28 cellular contexts compared by ENCODE assay signal in genomic region chr5:38273626-38274025, GRCh38.
"Had no signal": no experiment of that assay in that cellular context is flagged by ENCODE, and none has a peak within 500 bp of the region (broad histone marks: within the 10 kb centered on the region; RNA-seq: fewer than 3 reads in every experiment).

No MANE protein-coding gene starts in this region.

- FAIRE-seq: colon, endometrium, endothelial cell of umbilical vein, frontal cortex had no signal

- H3K27ac ChIP-seq: colonic mucosa, coronary artery, dorsolateral prefrontal cortex, epithelial cell of prostate, esophagus muscularis mucosa, esophagus squamous epithelium, foreskin keratinocyte, gastrocnemius medialis, gastroesophageal sphincter, heart left ventricle, heart right ventricle had no signal

- H3K36me3 ChIP-seq: colonic mucosa, esophagus muscularis mucosa, esophagus squamous epithelium, gastrocnemius medialis, gastroesophageal sphincter, heart left ventricle, heart right ventricle had no signal

- H3K9me3 ChIP-seq: colonic mucosa, gastrocnemius medialis had no signal

- H3K4me1 ChIP-seq: colonic mucosa, esophagus muscularis mucosa, esophagus squamous epithelium, foreskin keratinocyte, gastrocnemius medialis, gastroesophageal sphincter, heart left ventricle, heart right ventricle had no signal

- H3K27me3 ChIP-seq: colonic mucosa, esophagus squamous epithelium, gastrocnemius medialis had no signal

- ATAC-seq: effector memory CD8-positive, alpha-beta T cell; esophagus mucosa; foreskin keratinocyte; gastrocnemius medialis; gastroesophageal sphincter; heart left ventricle; heart right ventricle had no signal

- DNase-seq: colonic mucosa; cortex of kidney; dermis blood vessel endothelial cell; dorsolateral prefrontal cortex; effector CD4-positive, alpha-beta T cell; effector CD8-positive, alpha-beta T cell; effector memory CD4-positive, alpha-beta T cell; effector memory CD8-positive, alpha-beta T cell; endodermal cell; erythroblast; esophagus squamous epithelium; foreskin fibroblast; foreskin keratinocyte; foreskin melanocyte; gastrocnemius medialis; glutamatergic neuron; head of caudate nucleus; heart left ventricle; heart right ventricle had no signal

- H3K4me3 ChIP-seq: colonic mucosa, coronary artery, dorsolateral prefrontal cortex, esophagus muscularis mucosa, esophagus squamous epithelium, gastrocnemius medialis, gastroesophageal sphincter, heart left ventricle, heart right ventricle had no signal
